ENCODE assay signal across 1 cellular context in the genomic region with DNA sequence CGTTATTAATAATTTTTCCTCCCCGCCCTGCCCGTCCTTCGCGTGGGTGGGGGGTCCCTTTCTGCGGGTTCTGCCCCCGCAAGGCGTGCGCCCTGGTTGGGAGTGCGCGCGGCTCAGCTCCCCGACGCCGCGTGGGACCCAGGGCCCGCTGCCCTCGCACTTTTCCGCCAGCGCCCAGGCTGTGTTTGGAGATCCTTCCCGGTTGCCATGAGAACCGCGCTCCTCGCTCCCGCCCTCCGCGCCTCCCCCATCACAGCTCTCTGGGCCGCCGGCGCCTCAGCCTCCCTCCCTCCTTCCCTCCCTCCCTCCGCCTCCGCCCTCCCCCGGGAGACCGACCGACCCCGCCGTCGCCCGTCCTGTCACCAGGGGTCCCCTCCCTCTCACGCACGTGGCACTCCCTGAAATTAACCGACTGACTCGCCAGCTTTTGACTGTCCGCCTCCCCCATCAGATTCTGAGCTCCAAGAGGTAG.
TF ChIP-seq lines count a peak whose summit lies in the region.

No MANE protein-coding gene starts in this region.

TF ChIP-seq in GM23338, 12 proteins besides CTCF, POLR2A, EP300 and RAD21 (continued from another document):
- TF ChIP-seq, protein P1, sequence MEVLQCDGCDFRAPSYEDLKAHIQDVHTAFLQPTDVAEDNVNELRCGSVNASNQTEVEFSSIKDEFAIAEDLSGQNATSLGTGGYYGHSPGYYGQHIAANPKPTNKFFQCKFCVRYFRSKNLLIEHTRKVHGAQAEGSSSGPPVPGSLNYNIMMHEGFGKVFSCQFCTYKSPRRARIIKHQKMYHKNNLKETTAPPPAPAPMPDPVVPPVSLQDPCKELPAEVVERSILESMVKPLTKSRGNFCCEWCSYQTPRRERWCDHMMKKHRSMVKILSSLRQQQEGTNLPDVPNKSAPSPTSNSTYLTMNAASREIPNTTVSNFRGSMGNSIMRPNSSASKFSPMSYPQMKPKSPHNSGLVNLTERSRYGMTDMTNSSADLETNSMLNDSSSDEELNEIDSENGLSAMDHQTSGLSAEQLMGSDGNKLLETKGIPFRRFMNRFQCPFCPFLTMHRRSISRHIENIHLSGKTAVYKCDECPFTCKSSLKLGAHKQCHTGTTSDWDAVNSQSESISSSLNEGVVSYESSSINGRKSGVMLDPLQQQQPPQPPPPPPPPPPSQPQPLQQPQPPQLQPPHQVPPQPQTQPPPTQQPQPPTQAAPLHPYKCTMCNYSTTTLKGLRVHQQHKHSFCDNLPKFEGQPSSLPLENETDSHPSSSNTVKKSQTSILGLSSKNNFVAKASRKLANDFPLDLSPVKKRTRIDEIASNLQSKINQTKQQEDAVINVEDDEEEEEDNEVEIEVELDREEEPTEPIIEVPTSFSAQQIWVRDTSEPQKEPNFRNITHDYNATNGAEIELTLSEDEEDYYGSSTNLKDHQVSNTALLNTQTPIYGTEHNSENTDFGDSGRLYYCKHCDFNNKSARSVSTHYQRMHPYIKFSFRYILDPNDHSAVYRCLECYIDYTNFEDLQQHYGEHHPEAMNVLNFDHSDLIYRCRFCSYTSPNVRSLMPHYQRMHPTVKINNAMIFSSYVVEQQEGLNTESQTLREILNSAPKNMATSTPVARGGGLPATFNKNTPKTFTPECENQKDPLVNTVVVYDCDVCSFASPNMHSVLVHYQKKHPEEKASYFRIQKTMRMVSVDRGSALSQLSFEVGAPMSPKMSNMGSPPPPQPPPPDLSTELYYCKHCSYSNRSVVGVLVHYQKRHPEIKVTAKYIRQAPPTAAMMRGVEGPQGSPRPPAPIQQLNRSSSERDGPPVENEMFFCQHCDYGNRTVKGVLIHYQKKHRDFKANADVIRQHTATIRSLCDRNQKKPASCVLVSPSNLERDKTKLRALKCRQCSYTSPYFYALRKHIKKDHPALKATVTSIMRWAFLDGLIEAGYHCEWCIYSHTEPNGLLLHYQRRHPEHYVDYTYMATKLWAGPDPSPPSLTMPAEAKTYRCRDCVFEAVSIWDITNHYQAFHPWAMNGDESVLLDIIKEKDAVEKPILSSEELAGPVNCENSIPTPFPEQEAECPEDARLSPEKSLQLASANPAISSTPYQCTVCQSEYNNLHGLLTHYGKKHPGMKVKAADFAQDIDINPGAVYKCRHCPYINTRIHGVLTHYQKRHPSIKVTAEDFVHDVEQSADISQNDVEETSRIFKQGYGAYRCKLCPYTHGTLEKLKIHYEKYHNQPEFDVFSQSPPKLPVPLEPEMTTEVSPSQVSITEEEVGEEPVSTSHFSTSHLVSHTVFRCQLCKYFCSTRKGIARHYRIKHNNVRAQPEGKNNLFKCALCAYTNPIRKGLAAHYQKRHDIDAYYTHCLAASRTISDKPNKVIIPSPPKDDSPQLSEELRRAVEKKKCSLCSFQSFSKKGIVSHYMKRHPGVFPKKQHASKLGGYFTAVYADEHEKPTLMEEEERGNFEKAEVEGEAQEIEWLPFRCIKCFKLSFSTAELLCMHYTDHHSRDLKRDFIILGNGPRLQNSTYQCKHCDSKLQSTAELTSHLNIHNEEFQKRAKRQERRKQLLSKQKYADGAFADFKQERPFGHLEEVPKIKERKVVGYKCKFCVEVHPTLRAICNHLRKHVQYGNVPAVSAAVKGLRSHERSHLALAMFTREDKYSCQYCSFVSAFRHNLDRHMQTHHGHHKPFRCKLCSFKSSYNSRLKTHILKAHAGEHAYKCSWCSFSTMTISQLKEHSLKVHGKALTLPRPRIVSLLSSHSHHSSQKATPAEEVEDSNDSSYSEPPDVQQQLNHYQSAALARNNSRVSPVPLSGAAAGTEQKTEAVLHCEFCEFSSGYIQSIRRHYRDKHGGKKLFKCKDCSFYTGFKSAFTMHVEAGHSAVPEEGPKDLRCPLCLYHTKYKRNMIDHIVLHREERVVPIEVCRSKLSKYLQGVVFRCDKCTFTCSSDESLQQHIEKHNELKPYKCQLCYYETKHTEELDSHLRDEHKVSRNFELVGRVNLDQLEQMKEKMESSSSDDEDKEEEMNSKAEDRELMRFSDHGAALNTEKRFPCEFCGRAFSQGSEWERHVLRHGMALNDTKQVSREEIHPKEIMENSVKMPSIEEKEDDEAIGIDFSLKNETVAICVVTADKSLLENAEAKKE (CRISPR knock-in tag; IDR thresholded peaks at IDR 0.05): no peak
- TF ChIP-seq ZNF331 (CRISPR knock-in tag; IDR thresholded peaks at IDR 0.05; ENCODE audit: low read depth) (no peak), NANOG (IDR thresholded peaks at IDR 0.05; ENCODE audit: borderline replicate concordance) (no peak), ZNF114 (CRISPR knock-in tag; IDR thresholded peaks at IDR 0.05) (no peak), EZH2 (IDR thresholded peaks at IDR 0.05; ENCODE audit: low read depth, unreplicated experiment) (no peak)
- TF ChIP-seq, protein P2, sequence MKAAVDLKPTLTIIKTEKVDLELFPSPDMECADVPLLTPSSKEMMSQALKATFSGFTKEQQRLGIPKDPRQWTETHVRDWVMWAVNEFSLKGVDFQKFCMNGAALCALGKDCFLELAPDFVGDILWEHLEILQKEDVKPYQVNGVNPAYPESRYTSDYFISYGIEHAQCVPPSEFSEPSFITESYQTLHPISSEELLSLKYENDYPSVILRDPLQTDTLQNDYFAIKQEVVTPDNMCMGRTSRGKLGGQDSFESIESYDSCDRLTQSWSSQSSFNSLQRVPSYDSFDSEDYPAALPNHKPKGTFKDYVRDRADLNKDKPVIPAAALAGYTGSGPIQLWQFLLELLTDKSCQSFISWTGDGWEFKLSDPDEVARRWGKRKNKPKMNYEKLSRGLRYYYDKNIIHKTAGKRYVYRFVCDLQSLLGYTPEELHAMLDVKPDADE (IDR thresholded peaks at IDR 0.05): no peak
